In genomic region chr2:37554687-37555086, GRCh38 we compare ENCODE assay signal across 22 cellular contexts.
"Had no signal": no experiment of that assay in that cellular context is flagged by ENCODE, and none has a peak within 500 bp of the region (broad histone marks: within the 10 kb centered on the region; RNA-seq: fewer than 3 reads in every experiment).

No MANE protein-coding gene starts in this region.

- H3K9me3 ChIP-seq: Peyer's patch had no signal

- H3K27me3 Mint-ChIP-seq: activated B cell treated with CpG ODN at 0.5 μM for 24 hours; activated naive CD8-positive, alpha-beta T cell treated with anti-CD3 and anti-CD28 coated beads, Interleukin-2, amount 50 U/mL, for 24 hours; brain; central memory CD8-positive, alpha-beta T cell; T-helper 17 cell had no signal

- H3K27ac Mint-ChIP-seq: activated B cell treated with CpG ODN at 0.5 μM for 24 hours; activated naive CD4-positive, alpha-beta T cell treated with anti-CD3 and anti-CD28 coated beads, Interleukin-2, amount 50 U/mL, for 72 hours; activated naive CD8-positive, alpha-beta T cell treated with anti-CD3 and anti-CD28 coated beads, Interleukin-2, amount 50 U/mL, for 24 hours; brain; T-helper 17 cell had no signal

- H3K4me3 Mint-ChIP-seq: activated B cell treated with CpG ODN at 0.5 μM for 24 hours; activated naive CD8-positive, alpha-beta T cell treated with anti-CD3 and anti-CD28 coated beads, Interleukin-2, amount 50 U/mL, for 24 hours; brain; central memory CD8-positive, alpha-beta T cell; T-helper 17 cell had no signal

- H3K9me3 Mint-ChIP-seq: activated B cell treated with CpG ODN at 0.5 μM for 24 hours; activated naive CD8-positive, alpha-beta T cell treated with anti-CD3 and anti-CD28 coated beads, Interleukin-2, amount 50 U/mL, for 24 hours; brain; central memory CD8-positive, alpha-beta T cell had no signal

- H3K4me2 ChIP-seq: KMS-11 had no signal

- H3K36me3 ChIP-seq: Peyer's patch had no signal

- DNase-seq: activated B cell treated with CpG ODN at 0.5 μM for 24 hours; activated CD4-positive, alpha-beta T cell treated with anti-CD3 and anti-CD28 coated beads for 1 hour; activated CD4-positive, alpha-beta T cell treated with anti-CD3 and anti-CD28 coated beads, Interleukin-2, amount 50 U/mL, for 4 hours; activated CD8-positive, alpha-beta memory T cell treated with anti-CD3 and anti-CD28 coated beads for 24 hours; activated naive CD4-positive, alpha-beta T cell; activated naive CD8-positive, alpha-beta T cell treated with anti-CD3 and anti-CD28 coated beads, Interleukin-2, amount 50 U/mL, for 24 hours; activated T-cell treated with anti-CD3 and anti-CD28 coated beads, Interleukin-2, amount 50 U/mL, for 48 hours; amniotic stem cell; MM.1S; NCI-H1105 treated with DMSO at 0.1 percent for 48 hours; NCI-H1436 treated with DMSO at 0.1 percent for 48 hours; NCI-H187 treated with DMSO at 0.1 percent for 48 hours; NCI-H2081 treated with DMSO at 0.1 percent for 48 hours; NCI-H446; SHP77 treated with DMSO at 0.1 percent for 48 hours; T-helper 17 cell; T-helper 9 cell had no signal

- H3K4me1 ChIP-seq: Peyer's patch had no signal

- H3K9ac ChIP-seq: KMS-11 had no signal

- H3K27ac ChIP-seq: KMS-11, Peyer's patch had no signal

- H3K36me3 Mint-ChIP-seq: activated naive CD4-positive, alpha-beta T cell treated with anti-CD3 and anti-CD28 coated beads, Interleukin-2, amount 50 U/mL, for 72 hours; brain had no signal

- H3K4me1 Mint-ChIP-seq: brain had no signal

- H3K27me3 ChIP-seq: Peyer's patch had no signal

- H3K4me3 ChIP-seq: Peyer's patch had no signal
